In genomic region chr12:79250186-79250585, GRCh38 we compare ENCODE assay signal across 18 cellular contexts.
DNase-seq lines count a peak whose midpoint lies in the region; TF ChIP-seq lines count a peak whose summit lies in the region.
"Had no signal": no experiment of that assay in that cellular context is flagged by ENCODE, and none has a peak within 500 bp of the region (broad histone marks: within the 10 kb centered on the region; RNA-seq: fewer than 3 reads in every experiment).

No MANE protein-coding gene starts in this region.

- H2AFZ ChIP-seq in hepatocyte, result no peak overlapping the region

- no peak for TF ChIP-seq POLR2A in tibial nerve (IDR thresholded peaks at IDR 0.05)

- 88 to 92% methylated on average over 4 of the region's 4 CpGs for WGBS in tibial nerve, 2 donors
- WGBS in hepatocyte (ENCODE audit: low lambda C conversion rate, missing lambda C conversion rate), result 87% methylated on average over 4 of the region's 4 CpGs

- H3K36me3 ChIP-seq in tibial nerve (no peaks in the 10 kb centered on the region), hepatocyte (replicated peaks; ENCODE audit: insufficient read depth, low read depth) (no peaks in the 10 kb centered on the region)

- POLR2A ChIA-PET in RWPE1 (lab: Yijun Ruan, JAX; ENCODE audit: low non-redundant PET), result no interaction called here

- H3K27me3 ChIP-seq in tibial nerve (no peaks in the 10 kb centered on the region), hepatocyte (no peaks in the 10 kb centered on the region)

- TF ChIP-seq EP300 in tibial nerve (IDR thresholded peaks at IDR 0.05), result no peak

- peak; percentile 22 for DNase-seq in HS-27A (ENCODE audit: low read depth)
- peak; percentile 42 for DNase-seq in RWPE1 (ENCODE audit: low spot score)
- peak; percentile 43 for DNase-seq in dermis blood vessel endothelial cell
- DNase-seq in iris pigment epithelial cell (ENCODE audit: low read depth), result peak; percentile 83
- DNase-seq in tibial nerve (ENCODE audit: low spot score in 2 of 2), result no peak
- DNase-seq in hepatocyte (ENCODE audit: low spot score), result no peak
- DNase-seq in activated gamma-delta T cell treated with Interleukin-2 at 50 U/mL for 16 hours, result no peak
- DNase-seq: CD4-positive, alpha-beta memory T cell; DMS79; GDM1; MM.1S; NCI-H1092 treated with DMSO at 0.1 percent for 48 hours; NCI-H2081 treated with DMSO at 0.1 percent for 48 hours; NCI-H510A; NCI-H774; Right ventricle myocardium superior had no signal

- CTCF ChIA-PET in RWPE1 (lab: Yijun Ruan, JAX), result interaction anchor here (0.6 kb wide), 1 partner anchor 1894 kb away, joined by 3 read pairs; no protein-coding TSS in a partner anchor

- no peaks in the 10 kb centered on the region for H3K9me3 ChIP-seq in tibial nerve
- H3K9me3 ChIP-seq in hepatocyte (ENCODE audit: low read depth), result no peaks in the 10 kb centered on the region

- H4K20me1 ChIP-seq in hepatocyte (ENCODE audit: insufficient read depth, poor library complexity, severe bottlenecking), result no peaks in the 10 kb centered on the region

- no peaks in the 10 kb centered on the region for H3K79me2 ChIP-seq in hepatocyte

- H3K4me1 ChIP-seq in tibial nerve (no peaks in the 10 kb centered on the region), hepatocyte (ENCODE audit: insufficient read depth) (no peaks in the 10 kb centered on the region)

- H3K4me2 ChIP-seq in hepatocyte, result no peak overlapping the region
- H3K4me2 ChIP-seq: KMS-11 had no signal

- H3K27ac ChIP-seq in RWPE1 (no peak overlapping the region), tibial nerve (no peak overlapping the region), hepatocyte (no peak overlapping the region)
- H3K27ac ChIP-seq: KMS-11 had no signal

- H3K4me3 ChIP-seq in tibial nerve (no peak overlapping the region), hepatocyte (no peak overlapping the region)
- H3K4me3 ChIP-seq: GM12878 had no signal

- no peaks in the 10 kb centered on the region for H3K9me2 ChIP-seq in hepatocyte (replicated peaks; ENCODE audit: insufficient read depth)

- TF ChIP-seq CTCF in RWPE1 (conservative IDR thresholded peaks at IDR 0.05; ENCODE audit: low read depth) (no peak), tibial nerve (IDR thresholded peaks at IDR 0.05) (no peak), hepatocyte (IDR thresholded peaks at IDR 0.05; ENCODE audit: poor library complexity) (no peak)

Comparison
In these comparisons a context has a peak if more than half of its experiments do, and no peak if none do; other contexts are left out.
1. DNase-seq: peak in HS-27A (single experiment), RWPE1 (single experiment), dermis blood vessel endothelial cell (single experiment) and iris pigment epithelial cell (single experiment); none in tibial nerve (0 of 2), hepatocyte (single experiment) and activated gamma-delta T cell treated with Interleukin-2 at 50 U/mL for 16 hours (single experiment).